ENCODE assay signal across 16 cellular contexts in genomic region chr1:66521736-66522365, GRCh38. TPM values are rescaled to one million over a fixed set of nuclear protein-coding genes. Genes with fewer than 3 reads are reported as not detected.
DNase-seq lines count a peak whose midpoint lies in the region; ATAC-seq, FAIRE-seq and TF ChIP-seq lines count a peak whose summit lies in the region.
"Had no signal": no experiment of that assay in that cellular context is flagged by ENCODE, and none has a peak within 500 bp of the region (broad histone marks: within the 10 kb centered on the region; RNA-seq: fewer than 3 reads in every experiment).

No MANE protein-coding gene starts in this region.

- peak; percentile 53 for ATAC-seq in left lung
- ATAC-seq in HG03025 (IDR thresholded peaks at IDR 0.05; ENCODE audit: low FRiP score, unreplicated experiment): no peak
- ATAC-seq in HG02973 (IDR thresholded peaks at IDR 0.05; ENCODE audit: unreplicated experiment): no peak

- H3K9me3 ChIP-seq in left lung: no peaks in the 10 kb centered on the region
- H3K9me3 ChIP-seq: heart left ventricle had no signal

- no peak overlapping the region for H3K4me3 ChIP-seq in bronchial epithelial cell (ENCODE audit: low read depth, low read length)
- H3K4me3 ChIP-seq in left lung: no peak overlapping the region
- H3K4me3 ChIP-seq: heart left ventricle had no signal

- DNase-seq in COLO829 (ENCODE audit: low spot score) (peak; percentile 22), NCI-H226 (peak; percentile 79), bronchial epithelial cell (ENCODE audit: low read depth) (peak; percentile 96), left lung (no peak), cerebellar cortex (ENCODE audit: low spot score) (no peak), SHP77 treated with DMSO at 0.1 percent for 48 hours (lab: John Stamatoyannopoulos, UW) (no peak)
- DNase-seq: activated CD4-positive, alpha-beta T cell treated with anti-CD3 and anti-CD28 coated beads, Interleukin-2, amount 50 U/mL, for 48 hours; activated effector memory CD4-positive, alpha-beta T cell treated with anti-CD3 and anti-CD28 coated beads, Interleukin-2, amount 50 U/mL, for 16 hours; heart left ventricle; NCI-H1092; NCI-H774; posterior cingulate gyrus; stimulated activated CD4-positive, alpha-beta T cell treated with anti-CD3 and anti-CD28 coated beads, Interleukin-4, amount 100 ng/mL, for 1 hour had no signal

- TF ChIP-seq CTCF in bronchial epithelial cell (IDR thresholded peaks at IDR 0.05; ENCODE audit: insufficient read depth, low read length, severe bottlenecking) (no peak), left lung (IDR thresholded peaks at IDR 0.05) (no peak)

- H3K36me3 ChIP-seq in bronchial epithelial cell (ENCODE audit: control insufficient read depth, insufficient read depth, low read length) (no peaks in the 10 kb centered on the region), left lung (no peaks in the 10 kb centered on the region)
- H3K36me3 ChIP-seq: heart left ventricle had no signal

- H3K27ac ChIP-seq in left lung: no peak overlapping the region
- H3K27ac ChIP-seq: heart left ventricle had no signal

- H3K27me3 ChIP-seq in bronchial epithelial cell (ENCODE audit: control insufficient read depth, insufficient read depth, low read length) (no peaks in the 10 kb centered on the region), left lung (no peaks in the 10 kb centered on the region)
- H3K27me3 ChIP-seq: heart left ventricle had no signal

- H3K4me1 ChIP-seq in left lung: no peaks in the 10 kb centered on the region
- H3K4me1 ChIP-seq: heart left ventricle had no signal

- FAIRE-seq in bronchial epithelial cell (lab: Jason Lieb, UNC): no peak
- FAIRE-seq: colon had no signal

- intact Hi-C loops in left lung (cut with DNase I): no loop called here

RNA-seq across cellular contexts. Expression of gene SGIP1, which starts 12.1 kb away (rescaled TPM):
- total RNA-seq in bronchial epithelial cell: 0.79 TPM in 1 of 2 replicates, not detected in the other
- 1 to 10 TPM; 6.8 to 7.1 TPM for total RNA-seq in left lung

Comparison
In these comparisons a context has a peak if more than half of its experiments do, and no peak if none do; other contexts are left out.
1. DNase-seq: peak in COLO829 (single experiment), NCI-H226 (single experiment) and bronchial epithelial cell (single experiment); none in left lung (0 of 2), cerebellar cortex (single experiment) and SHP77 treated with DMSO at 0.1 percent for 48 hours (single experiment).